ENCODE assay signal across 8 cellular contexts in genomic region chr16:71426069-71426879, GRCh38. TPM values are rescaled to one million over a fixed set of nuclear protein-coding genes. Genes with fewer than 3 reads are reported as not detected.
DNase-seq lines count a peak whose midpoint lies in the region; ATAC-seq and TF ChIP-seq lines count a peak whose summit lies in the region.

No MANE protein-coding gene starts in this region.

- H3K36me3 ChIP-seq in brain microvascular endothelial cell (replicated peaks) (no peaks in the 10 kb centered on the region), ascending aorta (no peaks in the 10 kb centered on the region), PC-3 (ENCODE audit: low read depth, low read length) (no peaks in the 10 kb centered on the region)

- H4K20me1 ChIP-seq in H9 (ENCODE audit: control insufficient read depth, insufficient read depth, insufficient read length), result no peaks in the 10 kb centered on the region
- H4K20me1 ChIP-seq in PC-3 (ENCODE audit: low read length), result no peaks in the 10 kb centered on the region

- H3K9me3 Mint-ChIP-seq in H9, result peaks cover 0 to 4% of the 10 kb centered on the region in 2 experiments; a peak in 2 of 5 replicates

- TF ChIP-seq CTCF in H9 (conservative IDR thresholded peaks at IDR 0.05) (no peak), brain microvascular endothelial cell (IDR thresholded peaks at IDR 0.05; ENCODE audit: low read depth, low read length, missing control alignments) (no peak), ascending aorta (IDR thresholded peaks at IDR 0.05) (no peak), PC-3 (conservative IDR thresholded peaks at IDR 0.05; ENCODE audit: low read depth, low read length) (no peak)

- H3K4me2 ChIP-seq in H9 (ENCODE audit: insufficient read depth, insufficient read length, low read length) (peak overlapping the region; percentile 25), PC-3 (ENCODE audit: low read length) (no peak overlapping the region)

- no peaks in the 10 kb centered on the region for H3K4me1 ChIP-seq in H9 (ENCODE audit: insufficient read depth, low read length)
- no peaks in the 10 kb centered on the region for H3K4me1 ChIP-seq in ascending aorta
- no peaks in the 10 kb centered on the region for H3K4me1 ChIP-seq in PC-3 (ENCODE audit: insufficient read depth, low read length)

- no peak overlapping the region for H4K8ac ChIP-seq in H9 (replicated peaks; ENCODE audit: insufficient read length, low read depth, low read length)

- peaks cover 15 to 19% of the 10 kb centered on the region in 2 experiments for H3K4me1 Mint-ChIP-seq in H9

- no peak overlapping the region for H3T11ph ChIP-seq in H9 (ENCODE audit: low read length)

- H3K27me3 Mint-ChIP-seq in H9 (ENCODE audit: low read depth), result peaks cover 58% of the 10 kb centered on the region

- H2BK20ac ChIP-seq in H9 (ENCODE audit: low read depth, low read length, poor library complexity, severe bottlenecking), result no peak overlapping the region

- H3K27me3 ChIP-seq in H9 (ENCODE audit: insufficient read depth, low read length) (no peaks in the 10 kb centered on the region), brain microvascular endothelial cell (replicated peaks) (no peaks in the 10 kb centered on the region), ascending aorta (no peaks in the 10 kb centered on the region), PC-3 (ENCODE audit: low read length) (peaks cover 10% of the 10 kb centered on the region)

- H3K9me3 ChIP-seq in H9 (ENCODE audit: control insufficient read depth, low read depth, low read length) (no peaks in the 10 kb centered on the region), ascending aorta (no peaks in the 10 kb centered on the region), PC-3 (ENCODE audit: low read length) (no peaks in the 10 kb centered on the region)

- H3K36me3 Mint-ChIP-seq in H9 (ENCODE audit: insufficient read depth in 1 of 3, low read depth in 3 of 3), result peaks cover 0 to 2% (median 0%) of the 10 kb centered on the region in 3 experiments; a peak in 1 of 7 replicates

- no peak overlapping the region for H4K91ac ChIP-seq in H9 (ENCODE audit: insufficient read length, low read depth, low read length)

- intact Hi-C loops in ascending aorta (cut with DNase I), result no loop called here
- intact Hi-C loops in PC-3 (cut with micrococcal nuclease), result no loop called here

- WGBS in H9 (ENCODE audit: extremely low coverage, insufficient read length, low lambda C conversion rate), result no CpG with 5 or more reads among the region's 48 CpGs

- no peak overlapping the region for H2AK5ac ChIP-seq in H9 (ENCODE audit: insufficient read length, low read length)

- peak overlapping the region; percentile 81; the same call in 1 of the 2 replicates for H3K14ac ChIP-seq in H9 (ENCODE audit: insufficient read depth, low read length)

- no peak overlapping the region for H2AFZ ChIP-seq in H9 (ENCODE audit: low read length)
- no peak overlapping the region for H2AFZ ChIP-seq in PC-3 (ENCODE audit: low read length)

- H3K79me1 ChIP-seq in H9 (ENCODE audit: insufficient read depth, low read depth, low read length, poor library complexity, severe bottlenecking), result no peaks in the 10 kb centered on the region

- in situ Hi-C loops in brain microvascular endothelial cell (cut with HindIII; ENCODE audit: low pct_ligation_motif_present, low sequenced_read_pairs), result no loop called here

- no peaks in the 10 kb centered on the region for H3K79me2 ChIP-seq in H9 (ENCODE audit: insufficient read depth, low read length)
- H3K79me2 ChIP-seq in PC-3 (ENCODE audit: low read length), result no peaks in the 10 kb centered on the region

- H3K27ac ChIP-seq in H9 (ENCODE audit: insufficient read length, low read depth, low read length) (no peak overlapping the region), brain microvascular endothelial cell (no peak overlapping the region), ascending aorta (no peak overlapping the region), PC-3 (ENCODE audit: low read length) (no peak overlapping the region)

- no peaks in the 10 kb centered on the region for H3K9me2 ChIP-seq in PC-3 (replicated peaks; ENCODE audit: low read length)

- no peak for ATAC-seq in PC-3

- no peak overlapping the region; a peak in 2 of 7 replicates for H3K27ac Mint-ChIP-seq in H9

- POLR2A ChIA-PET in PC-3 (lab: Charles Lee; ENCODE audit: unreplicated experiment), result no interaction called here

- no peaks in the 10 kb centered on the region for H3F3A ChIP-seq in PC-3 (ENCODE audit: low read length, unreplicated experiment)

- peak; percentile 92 for DNase-seq in Daoy (ENCODE audit: low read depth)
- DNase-seq in H9, result peak; percentile 95
- DNase-seq in NCI-H2171 (lab: John Stamatoyannopoulos, UW), result peak; percentile 19
- DNase-seq in brain microvascular endothelial cell, result peak; percentile 94
- peak; percentile 9 to 57 for DNase-seq in lung microvascular endothelial cell (ENCODE audit: low read depth in 2 of 2)
- no peak for DNase-seq in ascending aorta (ENCODE audit: low spot score in 2 of 2)
- no peak for DNase-seq in PC-3
- no peak for DNase-seq in NCI-H1048 (lab: John Stamatoyannopoulos, UW)

- H3K4me3 Mint-ChIP-seq in H9, result peak overlapping the region; percentile 82 to 90

- CTCF ChIA-PET in PC-3 (lab: Charles Lee), result no interaction called here

- no peaks in the 10 kb centered on the region for H3K23me2 ChIP-seq in H9 (ENCODE audit: insufficient read length, low read depth, low read length, poor library complexity, severe bottlenecking)

- H2BK120ac ChIP-seq in H9 (ENCODE audit: low read depth, low read length, poor library complexity, severe bottlenecking), result no peak overlapping the region

- H3K18ac ChIP-seq in H9 (ENCODE audit: insufficient read length, low read depth, low read length), result peak overlapping the region; percentile 34

- H3K4me3 ChIP-seq in brain microvascular endothelial cell (ENCODE audit: low read depth, low read length), result peak overlapping the region; percentile 61
- no peak overlapping the region for H3K4me3 ChIP-seq in ascending aorta
- no peak overlapping the region for H3K4me3 ChIP-seq in PC-3 (ENCODE audit: low read length)

- no TSS peak for BruUV-seq in PC-3 (replicated peaks; lab: Mats Ljungman, UMichigan)

- H2BK15ac ChIP-seq in H9 (ENCODE audit: low read depth, low read length), result no peak overlapping the region

- H4K5ac ChIP-seq in H9 (ENCODE audit: insufficient read length, low read depth, low read length), result no peak overlapping the region

- H2BK12ac ChIP-seq in H9 (ENCODE audit: insufficient read length, low read depth, low read length), result no peak overlapping the region

- no peak overlapping the region for H2BK5ac ChIP-seq in H9 (ENCODE audit: insufficient read length, low read length)

- no peak overlapping the region for H3K56ac ChIP-seq in H9 (ENCODE audit: insufficient read length, low read depth, low read length)

- no peak overlapping the region for H3K4ac ChIP-seq in H9 (ENCODE audit: low read depth, low read length)

- no peak overlapping the region for H3K23ac ChIP-seq in H9 (ENCODE audit: insufficient read length, low read depth, low read length)

- no peak overlapping the region for H3K9ac ChIP-seq in H9 (ENCODE audit: extremely low read depth, insufficient read length, low read length)
- no peak overlapping the region for H3K9ac ChIP-seq in PC-3 (ENCODE audit: low read length)

RNA-seq across cellular contexts. Expression of gene TLE7, which starts 15.6 kb away (rescaled TPM):
- not detected in 2 replicates for total RNA-seq in Daoy (2014; rRNA removed; shearing (Covaris generic))
- total RNA-seq in H9 (2021) (not detected in 2 replicates), lung microvascular endothelial cell (not detected in 2 replicates), ascending aorta (not detected), PC-3 (2014; rRNA removed) (not detected in 2 replicates)

RNA-seq across cellular contexts. Expression of gene ZNF23, which starts 35.8 kb away (rescaled TPM):
- total RNA-seq in Daoy (2014; rRNA removed; shearing (Covaris generic)), result 9.6 and 11.5 TPM in 2 replicates
- total RNA-seq in H9 (2021) (9.6 and 10.1 TPM in 2 replicates), lung microvascular endothelial cell (2.8 and 3.8 TPM in 2 replicates), ascending aorta (0.43 TPM), PC-3 (2014; rRNA removed) (6.6 and 7.5 TPM in 2 replicates)

Comparison
In these comparisons a context has a peak if more than half of its experiments do, and no peak if none do; other contexts are left out.
1. DNase-seq: peak in Daoy (single experiment), H9 (single experiment), NCI-H2171 (single experiment), brain microvascular endothelial cell (single experiment) and lung microvascular endothelial cell (2 of 2); none in ascending aorta (0 of 2), PC-3 (single experiment) and NCI-H1048 (single experiment).